Comparison of ENCODE assay signal across 25 cellular contexts in the genomic region with DNA sequence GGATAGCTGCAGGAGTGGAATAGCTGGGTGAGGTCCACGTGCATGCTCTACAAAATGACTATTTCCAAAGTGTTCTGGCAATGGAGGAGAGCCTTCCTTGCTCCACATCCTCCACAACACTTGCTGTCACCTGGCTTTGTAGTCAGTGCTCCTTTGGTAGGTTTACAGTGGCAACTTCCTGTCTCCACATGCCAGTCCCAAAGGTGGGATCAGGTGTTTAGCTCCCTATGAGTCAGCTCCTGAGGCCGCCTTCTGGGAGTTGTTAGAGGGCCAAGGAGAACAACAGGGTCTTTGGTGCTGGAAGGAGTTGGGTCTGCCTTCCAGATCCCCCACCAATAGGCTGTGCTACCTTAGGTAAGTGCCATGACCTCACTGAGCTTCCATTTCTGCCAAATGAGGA.
"Had no signal": no experiment of that assay in that cellular context is flagged by ENCODE, and none has a peak within 500 bp of the region (broad histone marks: within the 10 kb centered on the region; RNA-seq: fewer than 3 reads in every experiment).

No MANE protein-coding gene starts in this region.

- H3K4me1 Mint-ChIP-seq: activated CD8-positive, alpha-beta memory T cell treated with anti-CD3 and anti-CD28 coated beads, Interleukin-2, amount 10 ng/mL, durations not matched to agents 7 days and 5 days; T-helper 17 cell had no signal

- H3K4me3 Mint-ChIP-seq: activated CD4-positive, alpha-beta T cell treated with anti-CD3 and anti-CD28 coated beads, Interleukin-2, amount 10 ng/mL, durations not matched to agents 24 days and 14 days; activated CD8-positive, alpha-beta memory T cell treated with anti-CD3 and anti-CD28 coated beads, Interleukin-2, amount 10 ng/mL, durations not matched to agents 7 days and 5 days; activated naive CD8-positive, alpha-beta T cell treated with anti-CD3 and anti-CD28 coated beads, Interleukin-2, amount 50 U/mL, for 24 hours; activated T-cell treated with anti-CD3 and anti-CD28 coated beads, Interleukin-2, amount 50 U/mL, for 24 hours; T-helper 17 cell; WTC11 had no signal

- H3K4me1 ChIP-seq: Peyer's patch had no signal

- H3K4me3 ChIP-seq: ascending aorta, body of pancreas, Peyer's patch had no signal

- H3K27ac Mint-ChIP-seq: activated CD4-positive, alpha-beta T cell treated with anti-CD3 and anti-CD28 coated beads, Interleukin-2, amount 10 ng/mL, durations not matched to agents 24 days and 14 days; activated CD8-positive, alpha-beta memory T cell treated with anti-CD3 and anti-CD28 coated beads, Interleukin-2, amount 10 ng/mL, durations not matched to agents 7 days and 5 days; activated naive CD4-positive, alpha-beta T cell treated with anti-CD3 and anti-CD28 coated beads, Interleukin-2, amount 50 U/mL, for 72 hours; activated naive CD8-positive, alpha-beta T cell treated with anti-CD3 and anti-CD28 coated beads, Interleukin-2, amount 50 U/mL, for 24 hours; activated T-cell treated with anti-CD3 and anti-CD28 coated beads, Interleukin-2, amount 50 U/mL, for 24 hours; T-helper 17 cell; WTC11 had no signal

- DNase-seq: activated CD4-positive, alpha-beta T cell treated with anti-CD3 and anti-CD28 coated beads, Interleukin-2, amount 10 ng/mL, durations not matched to agents 24 days and 14 days; activated CD4-positive, alpha-beta T cell treated with anti-CD3 and anti-CD28 coated beads, Interleukin-2, amount 50 U/mL, for 48 hours; activated CD4-positive, CD25-positive, alpha-beta regulatory T cell treated with anti-CD3 and anti-CD28 coated beads, Interleukin-2, amount 50 U/mL, for 72 hours; activated CD8-positive, alpha-beta memory T cell treated with anti-CD3 and anti-CD28 coated beads, Interleukin-2, amount 10 ng/mL, durations not matched to agents 7 days and 5 days; activated effector memory CD4-positive, alpha-beta T cell treated with anti-CD3 and anti-CD28 coated beads, Interleukin-2, amount 50 U/mL, for 16 hours; activated naive CD4-positive, alpha-beta T cell treated with Interleukin-2 at 50 U/mL for 16 hours; activated naive CD8-positive, alpha-beta T cell treated with anti-CD3 and anti-CD28 coated beads, Interleukin-2, amount 50 U/mL, for 24 hours; activated T-cell treated with anti-CD3 and anti-CD28 coated beads, Interleukin-2, amount 50 U/mL, for 24 hours; amniotic stem cell; body of pancreas; IMR-90; Kasumi-1; KBM-7; NCI-H1048; NCI-H1930; NCI-H345; NCI-H510A; NCI-H526 treated with DMSO at 0.1 percent for 48 hours; SIG-M5; T-helper 17 cell; T-helper 9 cell had no signal

- H3K9me3 Mint-ChIP-seq: activated naive CD8-positive, alpha-beta T cell treated with anti-CD3 and anti-CD28 coated beads, Interleukin-2, amount 50 U/mL, for 24 hours; activated T-cell treated with anti-CD3 and anti-CD28 coated beads, Interleukin-2, amount 50 U/mL, for 24 hours had no signal

- H3K9me3 ChIP-seq: ascending aorta, body of pancreas, Peyer's patch had no signal

- ATAC-seq: activated CD8-positive, alpha-beta memory T cell treated with anti-CD3 and anti-CD28 coated beads, Interleukin-2, amount 10 ng/mL, durations not matched to agents 7 days and 5 days; activated naive CD4-positive, alpha-beta T cell treated with anti-CD3 and anti-CD28 coated beads, Interleukin-2, amount 50 U/mL, for 72 hours; activated naive CD8-positive, alpha-beta T cell treated with anti-CD3 and anti-CD28 coated beads, Interleukin-2, amount 50 U/mL, for 24 hours; body of pancreas; T-helper 17 cell; WTC11 had no signal

- H3K27ac ChIP-seq: ascending aorta, body of pancreas, Peyer's patch had no signal

- H3K36me3 Mint-ChIP-seq: activated CD8-positive, alpha-beta memory T cell treated with anti-CD3 and anti-CD28 coated beads, Interleukin-2, amount 10 ng/mL, durations not matched to agents 7 days and 5 days; activated naive CD4-positive, alpha-beta T cell treated with anti-CD3 and anti-CD28 coated beads, Interleukin-2, amount 50 U/mL, for 72 hours; WTC11 had no signal

- H3K27me3 Mint-ChIP-seq: activated CD8-positive, alpha-beta memory T cell treated with anti-CD3 and anti-CD28 coated beads, Interleukin-2, amount 10 ng/mL, durations not matched to agents 7 days and 5 days had no signal

- H3K27me3 ChIP-seq: ascending aorta, body of pancreas, Peyer's patch had no signal

- H3K36me3 ChIP-seq: ascending aorta, Peyer's patch had no signal
